In the genomic region with DNA sequence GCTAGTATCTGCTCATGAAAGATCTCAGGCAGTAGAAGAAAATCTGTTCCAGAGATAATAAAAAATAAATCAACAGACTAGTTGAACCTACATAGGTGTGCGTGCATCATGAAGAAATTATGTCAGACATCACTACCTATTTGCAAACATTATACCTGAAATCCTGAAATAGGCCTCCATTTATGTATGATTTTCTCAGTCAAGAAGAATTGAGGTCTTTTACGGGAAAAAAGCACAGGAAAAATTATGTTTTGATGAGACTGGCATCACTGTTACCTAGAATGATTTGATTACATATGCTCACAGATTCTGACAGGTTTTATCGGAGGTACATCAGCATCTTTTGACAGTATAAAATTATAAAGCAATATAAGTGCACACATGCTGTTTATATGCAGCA, we compare ENCODE assay signal across 25 cellular contexts.
"Had no signal": no experiment of that assay in that cellular context is flagged by ENCODE, and none has a peak within 500 bp of the region (broad histone marks: within the 10 kb centered on the region; RNA-seq: fewer than 3 reads in every experiment).

No MANE protein-coding gene starts in this region.

- H3K27me3 ChIP-seq: stomach, suprapubic skin, testis, thyroid gland, tibial artery, tibial nerve, transverse colon, upper lobe of left lung, upper lobe of right lung, uterus, vagina had no signal

- H3K36me3 ChIP-seq: stomach, suprapubic skin, thoracic aorta, thyroid gland, tibial artery, tibial nerve, transverse colon, upper lobe of left lung, upper lobe of right lung, uterus, vagina had no signal

- H3K4me1 ChIP-seq: stomach, suprapubic skin, testis, thyroid gland, tibial artery, tibial nerve, transverse colon, upper lobe of left lung, upper lobe of right lung, uterus, vagina had no signal

- H3K9me3 ChIP-seq: stomach, suprapubic skin, testis, thoracic aorta, thyroid gland, tibial artery, tibial nerve, transverse colon, upper lobe of left lung, upper lobe of right lung, uterus, vagina had no signal

- H3K27ac ChIP-seq: stomach, suprapubic skin, testis, thoracic aorta, thyroid gland, tibial artery, tibial nerve, transverse colon, upper lobe of left lung, upper lobe of right lung, uterus, vagina had no signal

- DNase-seq: stimulated activated CD4-positive, alpha-beta T cell treated with anti-CD3 and anti-CD28 coated beads, Interleukin-2, amount 100 ng/mL, for 48 hours; stimulated activated CD4-positive, alpha-beta T cell treated with anti-CD3 and anti-CD28 coated beads, Interleukin-4, amount 100 ng/mL, for 1 hour; stimulated activated CD4-positive, alpha-beta T cell treated with anti-CD3 and anti-CD28 coated beads, Interleukin-4, amount 100 ng/mL, for 24 hours; stimulated activated CD4-positive, alpha-beta T cell treated with anti-CD3 and anti-CD28 coated beads, Interleukin-4, amount 100 ng/mL, for 4 hours; stimulated activated CD8-positive, alpha-beta memory T cell treated with anti-CD3 and anti-CD28 coated beads, Interleukin-4, amount 100 ng/mL, for 48 hours; stimulated activated naive B cell treated with anti-CD40 and anti-IgM and Interleukin-4, amounts not matched to agents 10 μg/mL and 1 μg/mL and 100 μg/mL, for 72 hours; stimulated activated naive CD4-positive, alpha-beta T cell; stimulated activated naive CD4-positive, alpha-beta T cell treated with Interleukin-2 at 50 U/mL for 16 hours; stimulated activated naive CD8-positive, alpha-beta T cell treated with anti-CD3 and anti-CD28 coated beads, Interleukin-15, amount 100 ng/mL, for 72 hours; stimulated activated naive CD8-positive, alpha-beta T cell treated with anti-CD3 and anti-CD28 coated beads, Interleukin-15, Interleukin-2, amounts not matched to agents 100 U/mL and 50 U/mL, for 24 hours; stomach; substantia nigra; testis; thyroid gland; tibial artery; transverse colon; upper lobe of left lung; upper lobe of right lung; uterus had no signal

- H3K4me3 ChIP-seq: stomach, suprapubic skin, testis, thoracic aorta, thyroid gland, tibial artery, tibial nerve, transverse colon, upper lobe of left lung, upper lobe of right lung, uterus, vagina had no signal

- ATAC-seq: stimulated activated effector memory CD8-positive, alpha-beta T cell treated with anti-CD3 and anti-CD28 coated beads, Interleukin-12 subunit alpha, Interleukin-12 subunit beta, amount 100 ng/mL, for 72 hours; stimulated activated memory B cell treated with anti-CD40 and anti-IgM and Interleukin-4, amounts not matched to agents 10 μg/mL and 1 μg/mL and 100 μg/mL, for 72 hours; stimulated activated naive B cell treated with anti-CD40 and anti-IgM and Interleukin-4, amounts not matched to agents 10 μg/mL and 1 μg/mL and 100 μg/mL, for 72 hours; stimulated activated naive CD8-positive, alpha-beta T cell treated with anti-CD3 and anti-CD28 coated beads, Interleukin-15, amount 100 ng/mL, for 72 hours; stimulated activated naive CD8-positive, alpha-beta T cell treated with anti-CD3 and anti-CD28 coated beads, Interleukin-15, Interleukin-2, amounts not matched to agents 100 U/mL and 50 U/mL, for 24 hours; upper lobe of right lung had no signal
